Comparison of ENCODE assay signal across 1 cellular context in the genomic region with DNA sequence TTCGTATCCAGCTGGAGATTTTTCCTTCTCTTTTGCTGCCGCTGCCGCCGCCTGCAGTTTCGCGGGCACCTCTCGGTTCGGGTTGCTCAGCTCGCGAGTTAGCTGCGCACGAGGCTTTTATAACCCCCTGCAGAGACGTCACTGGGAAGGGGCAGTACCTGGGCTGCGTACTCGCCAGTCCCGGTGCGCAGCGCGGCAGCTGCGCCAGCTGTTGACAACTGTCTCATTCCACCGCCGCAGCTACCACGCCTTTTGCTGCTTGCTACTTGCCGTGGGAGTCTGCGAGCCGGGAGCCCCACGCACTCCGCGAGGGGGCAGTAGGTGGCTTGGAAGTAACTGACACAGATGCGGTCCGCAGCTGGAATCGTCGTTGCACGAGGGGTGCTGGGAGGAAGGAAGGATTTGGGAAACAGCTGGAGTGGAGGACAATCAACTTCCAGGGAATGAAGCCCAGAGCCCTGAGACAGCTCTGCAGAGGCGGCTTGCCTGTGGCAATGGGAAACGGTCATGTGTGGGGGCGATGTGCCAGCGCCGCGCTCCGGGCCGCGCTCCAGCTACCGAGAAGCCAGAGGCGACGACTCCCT.
A peak's percentile ranks its signal among the peaks of the same experiment; 100 is the strongest.
TF ChIP-seq lines count a peak whose summit lies in the region.

A gene with protein sequence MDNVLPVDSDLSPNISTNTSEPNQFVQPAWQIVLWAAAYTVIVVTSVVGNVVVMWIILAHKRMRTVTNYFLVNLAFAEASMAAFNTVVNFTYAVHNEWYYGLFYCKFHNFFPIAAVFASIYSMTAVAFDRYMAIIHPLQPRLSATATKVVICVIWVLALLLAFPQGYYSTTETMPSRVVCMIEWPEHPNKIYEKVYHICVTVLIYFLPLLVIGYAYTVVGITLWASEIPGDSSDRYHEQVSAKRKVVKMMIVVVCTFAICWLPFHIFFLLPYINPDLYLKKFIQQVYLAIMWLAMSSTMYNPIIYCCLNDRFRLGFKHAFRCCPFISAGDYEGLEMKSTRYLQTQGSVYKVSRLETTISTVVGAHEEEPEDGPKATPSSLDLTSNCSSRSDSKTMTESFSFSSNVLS (minus strand): TSS at position 93 of the 584 bp plus-strand sequence. CDS start 586 bp downstream, outside the sequence.

TF ChIP-seq in endothelial cell of umbilical vein, 7 proteins besides CTCF, POLR2A, EP300 and RAD21 (continued from another document):
- TF ChIP-seq EZH2 (IDR thresholded peaks at IDR 0.05; ENCODE audit: borderline replicate concordance, low read depth, low read length, severe bottlenecking) (peak; percentile 72), GATA2 (IDR thresholded peaks at IDR 0.05; ENCODE audit: insufficient read depth, insufficient read length, low read depth, low read length) (no peak)
